Comparison of ENCODE assay signal across 25 cellular contexts in the genomic region with DNA sequence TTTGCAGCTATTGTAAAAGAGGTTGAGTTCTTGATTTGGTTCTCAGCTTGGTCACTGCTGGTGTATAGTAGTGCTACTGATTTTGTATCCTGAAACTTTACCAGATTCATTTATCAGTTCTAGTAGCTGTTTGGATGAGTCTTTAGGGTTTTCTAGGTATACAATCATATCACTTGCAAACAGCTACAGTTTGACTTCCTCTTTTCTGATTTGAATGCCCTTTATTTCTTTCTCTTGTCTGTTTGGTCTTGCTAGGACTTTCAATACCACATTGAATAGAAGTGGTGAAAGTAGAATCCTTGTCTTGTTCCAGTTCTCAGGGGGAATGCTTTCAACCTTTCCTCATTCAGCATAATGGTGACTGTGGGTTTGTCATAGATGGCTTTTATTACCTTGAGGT.
"Had no signal": no experiment of that assay in that cellular context is flagged by ENCODE, and none has a peak within 500 bp of the region (broad histone marks: within the 10 kb centered on the region; RNA-seq: fewer than 3 reads in every experiment).

No MANE protein-coding gene starts in this region.

- H3K36me3 ChIP-seq: left ventricle myocardium inferior, neural progenitor cell, neutrophil, ovary, right atrium auricular region, right lobe of liver, stomach, thyroid gland, upper lobe of right lung had no signal

- H3K27me3 ChIP-seq: hepatocyte, neural progenitor cell, neutrophil, ovary, right atrium auricular region, right lobe of liver, stomach, testis, thyroid gland, upper lobe of right lung had no signal

- H3K4me2 ChIP-seq: hepatocyte, neural progenitor cell, smooth muscle cell had no signal

- DNase-seq: islet precursor cell; left ventricle myocardium inferior; mesendoderm; naive B cell; natural killer cell; nephron progenitor cell; occipital lobe; ovary; right lobe of liver; stimulated activated CD4-positive, alpha-beta T cell treated with anti-CD3 and anti-CD28 coated beads, Interleukin-1b, Interleukin-23, amount 100 ng/mL, for 48 hours; stimulated activated CD4-positive, alpha-beta T cell treated with anti-CD3 and anti-CD28 coated beads, Interleukin-4, amount 100 ng/mL, for 1 hour; stimulated activated naive B cell treated with anti-CD40 and anti-IgM and Interleukin-4, amounts not matched to agents 10 μg/mL and 1 μg/mL and 100 μg/mL, for 72 hours; stimulated activated naive CD8-positive, alpha-beta T cell treated with anti-CD3 and anti-CD28 coated beads, Interleukin-15, Interleukin-2, amounts not matched to agents 100 U/mL and 50 U/mL, for 24 hours; stomach; testis; thyroid gland; trophoblast cell; upper lobe of right lung had no signal

- ATAC-seq: natural killer cell; right lobe of liver; stimulated activated naive B cell treated with anti-CD40 and anti-IgM and Interleukin-4, amounts not matched to agents 10 μg/mL and 1 μg/mL and 100 μg/mL, for 72 hours; stimulated activated naive CD8-positive, alpha-beta T cell treated with anti-CD3 and anti-CD28 coated beads, Interleukin-15, Interleukin-2, amounts not matched to agents 100 U/mL and 50 U/mL, for 24 hours; upper lobe of right lung had no signal

- H2AFZ ChIP-seq: hepatocyte, neural progenitor cell had no signal

- H3K4me1 ChIP-seq: left ventricle myocardium inferior, neural progenitor cell, right atrium auricular region, right lobe of liver, stomach, testis, thyroid gland, upper lobe of right lung had no signal

- FAIRE-seq: urothelium cell line had no signal

- H3K9me3 ChIP-seq: neutrophil, ovary, right lobe of liver, testis, thyroid gland, upper lobe of right lung had no signal

- H3K9ac ChIP-seq: neural progenitor cell had no signal

- H3K79me2 ChIP-seq: hepatocyte had no signal

- H3K4me3 ChIP-seq: hepatocyte, left ventricle myocardium inferior, lung, neural progenitor cell, ovary, right atrium auricular region, right lobe of liver, smooth muscle cell, stomach, testis, thyroid gland, upper lobe of right lung had no signal

- H3K27ac ChIP-seq: hepatocyte, left ventricle myocardium inferior, neural progenitor cell, neutrophil, ovary, right atrium auricular region, right lobe of liver, stomach, testis, thyroid gland, upper lobe of right lung had no signal
